In the genomic region with DNA sequence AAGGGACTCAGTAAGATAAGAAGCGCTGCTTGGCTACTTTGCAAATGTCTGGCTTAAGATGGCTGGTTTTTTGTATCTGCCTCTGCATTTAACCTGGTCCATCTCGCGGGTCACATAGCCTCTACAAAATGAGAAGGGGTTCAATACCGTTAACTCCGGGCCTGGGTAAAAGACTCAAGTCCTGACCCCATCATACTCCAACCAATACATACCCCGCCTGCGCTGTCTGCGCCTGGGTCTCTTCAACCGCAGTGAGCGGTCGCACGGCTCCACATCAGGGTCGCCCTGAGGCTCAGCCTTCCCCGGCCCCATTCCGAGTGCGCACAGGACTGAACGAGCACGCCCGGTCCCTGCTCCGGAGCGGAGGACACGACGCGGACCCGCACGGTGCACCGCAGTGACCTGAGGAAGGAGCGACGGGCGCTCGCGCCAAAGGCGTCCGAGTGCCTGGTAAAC, we compare ENCODE assay signal across 1 cellular context.
TF ChIP-seq lines count a peak whose summit lies in the region.

No MANE protein-coding gene starts in this region.

TF ChIP-seq in H1, 55 proteins besides CTCF, POLR2A, EP300 and RAD21:
- TF ChIP-seq TEAD4 (IDR thresholded peaks at IDR 0.05; ENCODE audit: low read depth, low read length) (no peak), GABPA (IDR thresholded peaks at IDR 0.05; ENCODE audit: borderline replicate concordance, insufficient read depth, low read length) (peak; percentile 60; the same call in 1 of the 2 replicates), RBBP5 (IDR thresholded peaks at IDR 0.05; ENCODE audit: borderline replicate concordance, low read depth, low read length) (no peak), ASH2L (IDR thresholded peaks at IDR 0.05; ENCODE audit: low read length) (peak; percentile 74), SAP30 (IDR thresholded peaks at IDR 0.05; ENCODE audit: insufficient read depth, insufficient replicate concordance, low read length) (peak; percentile 62), HDAC6 (IDR thresholded peaks at IDR 0.05; ENCODE audit: low read depth, low read length) (no peak), KDM1A (IDR thresholded peaks at IDR 0.05; ENCODE audit: borderline replicate concordance, low read length) (peak; percentile 79; the same call in 1 of the 2 replicates), SP1 (IDR thresholded peaks at IDR 0.05; ENCODE audit: low read depth, low read length) (no peak), HDAC2 (IDR thresholded peaks at IDR 0.05; ENCODE audit: borderline replicate concordance in 1 of 2, low read depth in 2 of 2, low read length in 2 of 2) (peak in 1 of 2 experiments; percentile 7; a peak in 1 of 4 replicates), JUN (IDR thresholded peaks at IDR 0.05; ENCODE audit: low read depth, low read length) (no peak), POLR2AphosphoS5 (IDR thresholded peaks at IDR 0.05; ENCODE audit: low read depth, low read length) (peak; percentile 34; the same call in 1 of the 2 replicates), JUND (IDR thresholded peaks at IDR 0.05; ENCODE audit: low read length) (no peak), SUZ12 (IDR thresholded peaks at IDR 0.05; ENCODE audit: low read length) (no peak), BCL11A (IDR thresholded peaks at IDR 0.05; ENCODE audit: low read depth in 2 of 2, low read length in 2 of 2) (no peak)
- TF ChIP-seq, protein P1, sequence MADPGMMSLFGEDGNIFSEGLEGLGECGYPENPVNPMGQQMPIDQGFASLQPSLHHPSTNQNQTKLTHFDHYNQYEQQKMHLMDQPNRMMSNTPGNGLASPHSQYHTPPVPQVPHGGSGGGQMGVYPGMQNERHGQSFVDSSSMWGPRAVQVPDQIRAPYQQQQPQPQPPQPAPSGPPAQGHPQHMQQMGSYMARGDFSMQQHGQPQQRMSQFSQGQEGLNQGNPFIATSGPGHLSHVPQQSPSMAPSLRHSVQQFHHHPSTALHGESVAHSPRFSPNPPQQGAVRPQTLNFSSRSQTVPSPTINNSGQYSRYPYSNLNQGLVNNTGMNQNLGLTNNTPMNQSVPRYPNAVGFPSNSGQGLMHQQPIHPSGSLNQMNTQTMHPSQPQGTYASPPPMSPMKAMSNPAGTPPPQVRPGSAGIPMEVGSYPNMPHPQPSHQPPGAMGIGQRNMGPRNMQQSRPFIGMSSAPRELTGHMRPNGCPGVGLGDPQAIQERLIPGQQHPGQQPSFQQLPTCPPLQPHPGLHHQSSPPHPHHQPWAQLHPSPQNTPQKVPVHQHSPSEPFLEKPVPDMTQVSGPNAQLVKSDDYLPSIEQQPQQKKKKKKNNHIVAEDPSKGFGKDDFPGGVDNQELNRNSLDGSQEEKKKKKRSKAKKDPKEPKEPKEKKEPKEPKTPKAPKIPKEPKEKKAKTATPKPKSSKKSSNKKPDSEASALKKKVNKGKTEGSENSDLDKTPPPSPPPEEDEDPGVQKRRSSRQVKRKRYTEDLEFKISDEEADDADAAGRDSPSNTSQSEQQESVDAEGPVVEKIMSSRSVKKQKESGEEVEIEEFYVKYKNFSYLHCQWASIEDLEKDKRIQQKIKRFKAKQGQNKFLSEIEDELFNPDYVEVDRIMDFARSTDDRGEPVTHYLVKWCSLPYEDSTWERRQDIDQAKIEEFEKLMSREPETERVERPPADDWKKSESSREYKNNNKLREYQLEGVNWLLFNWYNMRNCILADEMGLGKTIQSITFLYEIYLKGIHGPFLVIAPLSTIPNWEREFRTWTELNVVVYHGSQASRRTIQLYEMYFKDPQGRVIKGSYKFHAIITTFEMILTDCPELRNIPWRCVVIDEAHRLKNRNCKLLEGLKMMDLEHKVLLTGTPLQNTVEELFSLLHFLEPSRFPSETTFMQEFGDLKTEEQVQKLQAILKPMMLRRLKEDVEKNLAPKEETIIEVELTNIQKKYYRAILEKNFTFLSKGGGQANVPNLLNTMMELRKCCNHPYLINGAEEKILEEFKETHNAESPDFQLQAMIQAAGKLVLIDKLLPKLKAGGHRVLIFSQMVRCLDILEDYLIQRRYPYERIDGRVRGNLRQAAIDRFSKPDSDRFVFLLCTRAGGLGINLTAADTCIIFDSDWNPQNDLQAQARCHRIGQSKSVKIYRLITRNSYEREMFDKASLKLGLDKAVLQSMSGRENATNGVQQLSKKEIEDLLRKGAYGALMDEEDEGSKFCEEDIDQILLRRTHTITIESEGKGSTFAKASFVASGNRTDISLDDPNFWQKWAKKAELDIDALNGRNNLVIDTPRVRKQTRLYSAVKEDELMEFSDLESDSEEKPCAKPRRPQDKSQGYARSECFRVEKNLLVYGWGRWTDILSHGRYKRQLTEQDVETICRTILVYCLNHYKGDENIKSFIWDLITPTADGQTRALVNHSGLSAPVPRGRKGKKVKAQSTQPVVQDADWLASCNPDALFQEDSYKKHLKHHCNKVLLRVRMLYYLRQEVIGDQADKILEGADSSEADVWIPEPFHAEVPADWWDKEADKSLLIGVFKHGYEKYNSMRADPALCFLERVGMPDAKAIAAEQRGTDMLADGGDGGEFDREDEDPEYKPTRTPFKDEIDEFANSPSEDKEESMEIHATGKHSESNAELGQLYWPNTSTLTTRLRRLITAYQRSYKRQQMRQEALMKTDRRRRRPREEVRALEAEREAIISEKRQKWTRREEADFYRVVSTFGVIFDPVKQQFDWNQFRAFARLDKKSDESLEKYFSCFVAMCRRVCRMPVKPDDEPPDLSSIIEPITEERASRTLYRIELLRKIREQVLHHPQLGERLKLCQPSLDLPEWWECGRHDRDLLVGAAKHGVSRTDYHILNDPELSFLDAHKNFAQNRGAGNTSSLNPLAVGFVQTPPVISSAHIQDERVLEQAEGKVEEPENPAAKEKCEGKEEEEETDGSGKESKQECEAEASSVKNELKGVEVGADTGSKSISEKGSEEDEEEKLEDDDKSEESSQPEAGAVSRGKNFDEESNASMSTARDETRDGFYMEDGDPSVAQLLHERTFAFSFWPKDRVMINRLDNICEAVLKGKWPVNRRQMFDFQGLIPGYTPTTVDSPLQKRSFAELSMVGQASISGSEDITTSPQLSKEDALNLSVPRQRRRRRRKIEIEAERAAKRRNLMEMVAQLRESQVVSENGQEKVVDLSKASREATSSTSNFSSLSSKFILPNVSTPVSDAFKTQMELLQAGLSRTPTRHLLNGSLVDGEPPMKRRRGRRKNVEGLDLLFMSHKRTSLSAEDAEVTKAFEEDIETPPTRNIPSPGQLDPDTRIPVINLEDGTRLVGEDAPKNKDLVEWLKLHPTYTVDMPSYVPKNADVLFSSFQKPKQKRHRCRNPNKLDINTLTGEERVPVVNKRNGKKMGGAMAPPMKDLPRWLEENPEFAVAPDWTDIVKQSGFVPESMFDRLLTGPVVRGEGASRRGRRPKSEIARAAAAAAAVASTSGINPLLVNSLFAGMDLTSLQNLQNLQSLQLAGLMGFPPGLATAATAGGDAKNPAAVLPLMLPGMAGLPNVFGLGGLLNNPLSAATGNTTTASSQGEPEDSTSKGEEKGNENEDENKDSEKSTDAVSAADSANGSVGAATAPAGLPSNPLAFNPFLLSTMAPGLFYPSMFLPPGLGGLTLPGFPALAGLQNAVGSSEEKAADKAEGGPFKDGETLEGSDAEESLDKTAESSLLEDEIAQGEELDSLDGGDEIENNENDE (IDR thresholded peaks at IDR 0.05; ENCODE audit: insufficient replicate concordance, low read length): no peak
